16 cellular contexts compared by ENCODE assay signal in genomic region chr9:120872775-120873502, GRCh38. TPM values are rescaled to one million over a fixed set of nuclear protein-coding genes. Genes with fewer than 3 reads are reported as not detected.
DNase-seq lines count a peak whose midpoint lies in the region; ATAC-seq and TF ChIP-seq lines count a peak whose summit lies in the region.
"Had no signal": no experiment of that assay in that cellular context is flagged by ENCODE, and none has a peak within 500 bp of the region (broad histone marks: within the 10 kb centered on the region; RNA-seq: fewer than 3 reads in every experiment).

No MANE protein-coding gene starts in this region.

- H3K23ac ChIP-seq in mesenchymal stem cell (ENCODE audit: low read length in 2 of 2), result no peak overlapping the region

- no peak overlapping the region for H2AFZ ChIP-seq in KMS-11 (ENCODE audit: low read depth)
- H2AFZ ChIP-seq in mesenchymal stem cell (ENCODE audit: low read depth, low read length), result no peak overlapping the region

- no peak for TF ChIP-seq CTCF in Caco-2 (IDR thresholded peaks at IDR 0.05; ENCODE audit: insufficient read depth in 1 of 2, low read depth in 1 of 2, low read length in 1 of 2, severe bottlenecking in 1 of 2, unreplicated experiment in 1 of 2)
- no peak for TF ChIP-seq CTCF in KMS-11 (conservative IDR thresholded peaks at IDR 0.05; ENCODE audit: low read depth, low read length)
- no peak for TF ChIP-seq CTCF in brain microvascular endothelial cell (IDR thresholded peaks at IDR 0.05; ENCODE audit: low read depth, low read length, missing control alignments)

- ATAC-seq in activated T-helper 17 cell treated with anti-CD3 and anti-CD28 coated beads, Interleukin-2, amount 50 U/mL, for 72 hours (replicated peaks), result peak; percentile 4
- ATAC-seq: gastroesophageal sphincter had no signal

- H3K27ac ChIP-seq in KMS-11, result peak overlapping the region; percentile 96
- peak overlapping the region; percentile 18 for H3K27ac ChIP-seq in mesenchymal stem cell (ENCODE audit: low read length, poor library complexity, severe bottlenecking)
- H3K27ac ChIP-seq in brain microvascular endothelial cell, result no peak overlapping the region
- H3K27ac ChIP-seq: adrenal gland, tibial nerve had no signal

- in situ Hi-C loops in brain microvascular endothelial cell (cut with HindIII; ENCODE audit: low pct_ligation_motif_present, low sequenced_read_pairs), result no loop called here

- H3K9me3 ChIP-seq in Caco-2, result no peaks in the 10 kb centered on the region
- H3K9me3 ChIP-seq in mesenchymal stem cell (ENCODE audit: control insufficient read depth, low read length), result no peaks in the 10 kb centered on the region
- H3K9me3 ChIP-seq: adrenal gland, gastroesophageal sphincter, SK-N-SH, tibial nerve had no signal

- H2AK5ac ChIP-seq in mesenchymal stem cell (ENCODE audit: low read length, severe bottlenecking), result no peak overlapping the region

- H2BK5ac ChIP-seq in mesenchymal stem cell (ENCODE audit: low read depth, low read length, poor library complexity, severe bottlenecking), result no peak overlapping the region

- CTCF ChIA-PET in Caco-2 (lab: Charles Lee), result interaction anchor here (1.7 kb wide), 1 partner anchor 13 kb away, joined by 4 read pairs; no protein-coding TSS in a partner anchor

- H3K36me3 ChIP-seq in Caco-2 (ENCODE audit: control insufficient read depth, insufficient read depth, low read length), result peaks cover 1% of the 10 kb centered on the region
- no peaks in the 10 kb centered on the region for H3K36me3 ChIP-seq in KMS-11 (ENCODE audit: insufficient read depth)
- H3K36me3 ChIP-seq in mesenchymal stem cell (ENCODE audit: control insufficient read depth in 1 of 2, insufficient read depth in 2 of 2, low read depth in 1 of 2, low read length in 2 of 2), result peaks cover 11 to 16% of the 10 kb centered on the region in 2 experiments
- peaks cover 2% of the 10 kb centered on the region for H3K36me3 ChIP-seq in brain microvascular endothelial cell (replicated peaks)

- intact Hi-C loops in Caco-2 (cut with micrococcal nuclease; ENCODE audit: unreplicated experiment), result loop anchor here (1.0 kb wide), 1 partner anchor 30 kb away; no protein-coding TSS in a partner anchor

- no peak overlapping the region for H4K8ac ChIP-seq in mesenchymal stem cell (ENCODE audit: low read length)

- no peak overlapping the region for H4K91ac ChIP-seq in mesenchymal stem cell (ENCODE audit: low read length)

- no peak overlapping the region for H3K4ac ChIP-seq in mesenchymal stem cell (ENCODE audit: low read depth in 1 of 2, low read length in 2 of 2)

- POLR2A ChIA-PET in Caco-2 (lab: Charles Lee), result interaction anchor here (0.9 kb wide), 1 partner anchor 79 kb away, joined by 3 read pairs; no protein-coding TSS in a partner anchor

- DNase-seq in Caco-2 (no peak), mesenchymal stem cell (no peak), OCI-M2 (lab: John Stamatoyannopoulos, UW; ENCODE audit: unreplicated experiment) (no peak), 8988T (no peak), NCI-H1092 treated with DMSO at 0.1 percent for 48 hours (lab: John Stamatoyannopoulos, UW) (no peak), brain microvascular endothelial cell (no peak)
- DNase-seq: activated CD4-positive, alpha-beta T cell treated with anti-CD3 and anti-CD28 coated beads for 48 hours; adrenal gland; naive B cell; NCI-H1105; NCI-H524 treated with DMSO at 0.1 percent for 48 hours; SK-N-SH had no signal

- no peaks in the 10 kb centered on the region for H4K20me1 ChIP-seq in KMS-11 (ENCODE audit: insufficient read depth)

- no peak overlapping the region for H3K18ac ChIP-seq in mesenchymal stem cell (ENCODE audit: low read depth in 1 of 2, low read length in 2 of 2)

- H3K4me1 Mint-ChIP-seq in Caco-2 (ENCODE audit: low read depth, unreplicated experiment), result peaks cover 28% of the 10 kb centered on the region
- peaks cover 33% of the 10 kb centered on the region for H3K4me1 Mint-ChIP-seq in activated T-helper 17 cell treated with anti-CD3 and anti-CD28 coated beads, Interleukin-2, amount 50 U/mL, for 72 hours

- H3K4me1 ChIP-seq in Caco-2 (peaks cover 37% of the 10 kb centered on the region), KMS-11 (ENCODE audit: low read depth, poor library complexity, severe bottlenecking) (peaks cover 73% of the 10 kb centered on the region), mesenchymal stem cell (ENCODE audit: control insufficient read depth, insufficient read depth, low read depth, low read length) (peaks cover 40% of the 10 kb centered on the region)

- no TSS peak for BruUV-seq in Caco-2 (replicated peaks; lab: Mats Ljungman, UMichigan)

- no peak overlapping the region for H3K4me3 ChIP-seq in Caco-2 (ENCODE audit: low read depth, low read length)
- no peak overlapping the region for H3K4me3 ChIP-seq in KMS-11 (IDR thresholded peaks at IDR 0.05; ENCODE audit: insufficient read depth, low read depth, low read length)
- no peak overlapping the region for H3K4me3 ChIP-seq in mesenchymal stem cell (ENCODE audit: insufficient read depth in 1 of 2, low read depth in 1 of 2, low read length in 2 of 2)
- no peak overlapping the region for H3K4me3 ChIP-seq in brain microvascular endothelial cell (ENCODE audit: low read depth, low read length)
- H3K4me3 ChIP-seq: adrenal gland, gastroesophageal sphincter, tibial nerve had no signal

- H3K79me1 ChIP-seq in mesenchymal stem cell (replicated peaks; ENCODE audit: low read length, poor library complexity, severe bottlenecking), result no peaks in the 10 kb centered on the region

- H2BK12ac ChIP-seq in mesenchymal stem cell (ENCODE audit: low read length in 2 of 2), result no peak overlapping the region

- H3K27me3 Mint-ChIP-seq in Caco-2 (ENCODE audit: insufficient read depth, unreplicated experiment), result no peaks in the 10 kb centered on the region
- H3K27me3 Mint-ChIP-seq in activated T-helper 17 cell treated with anti-CD3 and anti-CD28 coated beads, Interleukin-2, amount 50 U/mL, for 72 hours, result no peaks in the 10 kb centered on the region
- H3K27me3 Mint-ChIP-seq: naive B cell had no signal

- peaks cover 20% of the 10 kb centered on the region; the same call in 1 of the 2 replicates for H3K79me2 ChIP-seq in KMS-11 (ENCODE audit: insufficient read depth, low read depth)

- H3K27ac Mint-ChIP-seq in Caco-2 (ENCODE audit: unreplicated experiment), result peak overlapping the region; percentile 69
- peak overlapping the region; percentile 80 for H3K27ac Mint-ChIP-seq in activated T-helper 17 cell treated with anti-CD3 and anti-CD28 coated beads, Interleukin-2, amount 50 U/mL, for 72 hours

- no peak overlapping the region for H3K4me3 Mint-ChIP-seq in Caco-2 (ENCODE audit: unreplicated experiment)
- peak overlapping the region; percentile 90 for H3K4me3 Mint-ChIP-seq in activated T-helper 17 cell treated with anti-CD3 and anti-CD28 coated beads, Interleukin-2, amount 50 U/mL, for 72 hours

- peaks cover 55% of the 10 kb centered on the region for H3K36me3 Mint-ChIP-seq in Caco-2 (ENCODE audit: insufficient read depth, unreplicated experiment)
- peaks cover 93% of the 10 kb centered on the region for H3K36me3 Mint-ChIP-seq in activated T-helper 17 cell treated with anti-CD3 and anti-CD28 coated beads, Interleukin-2, amount 50 U/mL, for 72 hours (ENCODE audit: low read depth)
- H3K36me3 Mint-ChIP-seq: naive B cell had no signal

- H2BK120ac ChIP-seq in mesenchymal stem cell (ENCODE audit: low read depth, low read length), result no peak overlapping the region

- WGBS in mesenchymal stem cell, result 98% methylated on average over 4 of the region's 4 CpGs

- H3K27me3 ChIP-seq in Caco-2 (replicated peaks; ENCODE audit: control insufficient read depth, insufficient read depth, low read length), result no peaks in the 10 kb centered on the region
- no peaks in the 10 kb centered on the region for H3K27me3 ChIP-seq in KMS-11 (ENCODE audit: insufficient read depth, low read depth)
- peaks cover 0 to 3% of the 10 kb centered on the region in 2 experiments for H3K27me3 ChIP-seq in mesenchymal stem cell (ENCODE audit: control insufficient read depth in 1 of 2, insufficient read depth in 1 of 2, low read length in 2 of 2)
- no peaks in the 10 kb centered on the region for H3K27me3 ChIP-seq in brain microvascular endothelial cell (replicated peaks)
- H3K27me3 ChIP-seq: adrenal gland, gastroesophageal sphincter, tibial nerve had no signal

- peak overlapping the region; percentile 52 for H3K4me2 ChIP-seq in KMS-11
- H3K4me2 ChIP-seq in mesenchymal stem cell (ENCODE audit: low read length, poor library complexity, severe bottlenecking), result no peak overlapping the region
- H3K4me2 ChIP-seq: SK-N-SH had no signal

- no peak overlapping the region for H2BK15ac ChIP-seq in mesenchymal stem cell (ENCODE audit: low read depth, poor library complexity, severe bottlenecking)

- H3K9ac ChIP-seq in KMS-11, result no peak overlapping the region; the same call in 1 of the 2 replicates
- no peak overlapping the region for H3K9ac ChIP-seq in mesenchymal stem cell (ENCODE audit: low read length)
- H3K9ac ChIP-seq: SK-N-SH had no signal

- no peaks in the 10 kb centered on the region for H3K9me3 Mint-ChIP-seq in Caco-2 (ENCODE audit: unreplicated experiment)
- H3K9me3 Mint-ChIP-seq in activated T-helper 17 cell treated with anti-CD3 and anti-CD28 coated beads, Interleukin-2, amount 50 U/mL, for 72 hours, result no peaks in the 10 kb centered on the region
- H3K9me3 Mint-ChIP-seq: naive B cell had no signal

- no peak overlapping the region for H3K14ac ChIP-seq in mesenchymal stem cell (ENCODE audit: low read length in 2 of 2)

RNA-seq across cellular contexts. Expression of gene PHF19, which starts 4.0 kb away (rescaled TPM):
- 75.9 and 76.3 TPM in 2 replicates for total RNA-seq in Caco-2 (2022)
- 100 to 1,000 TPM; 236 to 258 TPM for total RNA-seq in activated T-helper 17 cell treated with anti-CD3 and anti-CD28 coated beads, Interleukin-2, amount 50 U/mL, for 72 hours
- 16.7 TPM for polyA plus RNA-seq in mesenchymal stem cell (2013, experiment 1 of 2)
- 15.1 TPM for polyA plus RNA-seq in mesenchymal stem cell (2013, experiment 2 of 2)

RNA-seq across cellular contexts. Expression of gene PSMD5, which starts 30.2 kb away (rescaled TPM):
- 53.7 and 68.1 TPM in 2 replicates for total RNA-seq in Caco-2 (2022)
- total RNA-seq in activated T-helper 17 cell treated with anti-CD3 and anti-CD28 coated beads, Interleukin-2, amount 50 U/mL, for 72 hours, result 10 to 100 TPM; 60.2 to 62.8 TPM
- 28.5 TPM for polyA plus RNA-seq in mesenchymal stem cell (2013, experiment 1 of 2)
- polyA plus RNA-seq in mesenchymal stem cell (2013, experiment 2 of 2), result 28.7 TPM

RNA-seq across cellular contexts. Expression of gene TRAF1, which starts 53.7 kb away (rescaled TPM):
- 1.1 and 1.3 TPM in 2 replicates for total RNA-seq in Caco-2 (2022)
- 100 to 1,000 TPM in 1 of 2 donors, 10 to 100 TPM in 1; 71.4 to 164 TPM for total RNA-seq in activated T-helper 17 cell treated with anti-CD3 and anti-CD28 coated beads, Interleukin-2, amount 50 U/mL, for 72 hours
- polyA plus RNA-seq in mesenchymal stem cell (2013, experiment 1 of 2), result 0.65 TPM
- polyA plus RNA-seq in mesenchymal stem cell (2013, experiment 2 of 2), result 0.68 TPM

Comparison
In these comparisons a context has a peak if more than half of its experiments do, and no peak if none do; other contexts are left out.
1. RNA of gene TRAF1, which starts 53.7 kb away (total RNA-seq): 71.4 to 164 TPM in activated T-helper 17 cell treated with anti-CD3 and anti-CD28 coated beads, Interleukin-2, amount 50 U/mL, for 72 hours; 1.1 to 1.3 TPM in Caco-2; every median in the first group is over 10 times any median in the second.